ENCODE assay signal across 12 cellular contexts in genomic region chr4:154124539-154125255, GRCh38.
A peak's percentile ranks its signal among the peaks of the same experiment; 100 is the strongest.
DNase-seq lines count a peak whose midpoint lies in the region; ATAC-seq, FAIRE-seq and TF ChIP-seq lines count a peak whose summit lies in the region.
"Had no signal": no experiment of that assay in that cellular context is flagged by ENCODE, and none has a peak within 500 bp of the region (broad histone marks: within the 10 kb centered on the region; RNA-seq: fewer than 3 reads in every experiment).

No MANE protein-coding gene starts in this region.

- peaks cover 0 to 2% of the 10 kb centered on the region in 2 donors for H3K9me3 ChIP-seq in ascending aorta

- peak; percentile 90 for FAIRE-seq in RCC 7860 (lab: Jason Lieb, UNC)

- DNase-seq in ELR (ENCODE audit: low read depth) (peak; percentile 23), RCC 7860 (ENCODE audit: low spot score) (peak; percentile 75), renal cortical epithelial cell (ENCODE audit: low read depth) (peak; percentile 74), SIG-M5 (lab: John Stamatoyannopoulos, UW) (no peak), T-helper 9 cell (no peak), ascending aorta (ENCODE audit: low spot score in 2 of 2) (no peak), SHP77 (lab: John Stamatoyannopoulos, UW) (no peak)
- DNase-seq: activated CD4-positive, CD25-positive, alpha-beta regulatory T cell; NCI-H2029 had no signal

- H3K4me1 ChIP-seq in ascending aorta, result no peaks in the 10 kb centered on the region

- ATAC-seq in esophagus mucosa, result peak; percentile 70
- ATAC-seq: SK-N-SH treated with all-trans-retinoic acid at 6 μM for 48 hours had no signal

- no peak overlapping the region for H3K27ac ChIP-seq in ascending aorta
- H3K27ac ChIP-seq: cardiac muscle cell had no signal

- no peaks in the 10 kb centered on the region for H3K36me3 ChIP-seq in ascending aorta
- H3K36me3 ChIP-seq: cardiac muscle cell had no signal

- no peaks in the 10 kb centered on the region for H3K27me3 ChIP-seq in ascending aorta
- H3K27me3 ChIP-seq: cardiac muscle cell had no signal

- H3K4me3 ChIP-seq in ascending aorta, result no peak overlapping the region
- H3K4me3 ChIP-seq: cardiac muscle cell had no signal

- intact Hi-C loops in ascending aorta (cut with DNase I), result no loop called here

- TF ChIP-seq CTCF in ascending aorta (IDR thresholded peaks at IDR 0.05), result no peak

Comparison
In these comparisons a context has a peak if more than half of its experiments do, and no peak if none do; other contexts are left out.
1. DNase-seq: peak in ELR (single experiment), RCC 7860 (single experiment) and renal cortical epithelial cell (single experiment); none in SIG-M5 (single experiment), T-helper 9 cell (single experiment), ascending aorta (0 of 2) and SHP77 (0 of 2).